8 cellular contexts compared by ENCODE assay signal in genomic region chr6:8707956-8708772, GRCh38.
A peak's percentile ranks its signal among the peaks of the same experiment; 100 is the strongest.
DNase-seq lines count a peak whose midpoint lies in the region; ATAC-seq and TF ChIP-seq lines count a peak whose summit lies in the region.

No MANE protein-coding gene starts in this region.

- H3F3A ChIP-seq in neural progenitor cell (ENCODE audit: low read depth), result peaks cover 10% of the 10 kb centered on the region

- H4K20me1 ChIP-seq in neural progenitor cell (ENCODE audit: low read depth), result no peaks in the 10 kb centered on the region

- H3K9ac ChIP-seq in endodermal cell (ENCODE audit: extremely low read depth, low read length, poor library complexity, severe bottlenecking) (no peak overlapping the region), neural progenitor cell (no peak overlapping the region)

- H3K4me1 Mint-ChIP-seq in endodermal cell (peaks cover 4% of the 10 kb centered on the region), neural progenitor cell (peaks cover 20% of the 10 kb centered on the region)

- H3K36me3 Mint-ChIP-seq in endodermal cell (ENCODE audit: low read depth) (no peaks in the 10 kb centered on the region), neural progenitor cell (no peaks in the 10 kb centered on the region)

- no peaks in the 10 kb centered on the region for H3K79me2 ChIP-seq in neural progenitor cell (ENCODE audit: low read depth)

- WGBS in endodermal cell (ENCODE audit: insufficient coverage in 1 of 2, insufficient read length in 1 of 2), 2 experiments, result 61 to 67% methylated on average over 4 to 7 of the region's 7 CpGs

- ATAC-seq in HG02981 (IDR thresholded peaks at IDR 0.05; ENCODE audit: unreplicated experiment) (no peak), HG02870 (IDR thresholded peaks at IDR 0.05; ENCODE audit: unreplicated experiment) (no peak)

- H3K36me3 ChIP-seq in endodermal cell (ENCODE audit: control insufficient read depth, insufficient read depth, low read length), result no peaks in the 10 kb centered on the region
- no peaks in the 10 kb centered on the region for H3K36me3 ChIP-seq in neural progenitor cell

- TF ChIP-seq CTCF in endodermal cell (conservative IDR thresholded peaks at IDR 0.05) (peak; percentile 67), neural progenitor cell (IDR thresholded peaks at IDR 0.05) (peak; percentile 61)

- no peaks in the 10 kb centered on the region for H3K4me1 ChIP-seq in endodermal cell (ENCODE audit: control insufficient read depth, insufficient read depth, low read length)
- peaks cover 6% of the 10 kb centered on the region for H3K4me1 ChIP-seq in neural progenitor cell

- H3K27me3 Mint-ChIP-seq in endodermal cell (ENCODE audit: insufficient read depth) (no peaks in the 10 kb centered on the region), neural progenitor cell (ENCODE audit: insufficient read depth, low read depth) (no peaks in the 10 kb centered on the region)

- H3K9me3 ChIP-seq in endodermal cell (ENCODE audit: control insufficient read depth, low read length) (no peaks in the 10 kb centered on the region), neural progenitor cell (ENCODE audit: low read depth) (no peaks in the 10 kb centered on the region)

- no peak overlapping the region for H3K4me2 ChIP-seq in neural progenitor cell

- no peak overlapping the region for H3K4me3 Mint-ChIP-seq in endodermal cell
- no peak overlapping the region for H3K4me3 Mint-ChIP-seq in neural progenitor cell

- H3K27ac Mint-ChIP-seq in endodermal cell (no peak overlapping the region), neural progenitor cell (no peak overlapping the region)

- no peak overlapping the region for H2AFZ ChIP-seq in neural progenitor cell (replicated peaks)

- H3K9me3 Mint-ChIP-seq in endodermal cell (no peaks in the 10 kb centered on the region), neural progenitor cell (no peaks in the 10 kb centered on the region)

- H3K27me3 ChIP-seq in endodermal cell (ENCODE audit: control insufficient read depth, insufficient read depth, low read length, poor library complexity, severe bottlenecking), result no peaks in the 10 kb centered on the region
- no peaks in the 10 kb centered on the region for H3K27me3 ChIP-seq in neural progenitor cell

- H3K4me3 ChIP-seq in endodermal cell (ENCODE audit: low read length) (no peak overlapping the region), neural progenitor cell (no peak overlapping the region)

- H3K27ac ChIP-seq in endodermal cell (ENCODE audit: low read depth, low read length), result no peak overlapping the region
- no peak overlapping the region for H3K27ac ChIP-seq in neural progenitor cell

- DNase-seq in NCI-H82 (lab: John Stamatoyannopoulos, UW) (peak; percentile 36), NCI-H82 treated with DMSO at 0.1 percent for 48 hours (lab: John Stamatoyannopoulos, UW; ENCODE audit: unreplicated experiment) (no peak), NCI-H748 (lab: John Stamatoyannopoulos, UW; ENCODE audit: unreplicated experiment) (peak; percentile 87), endodermal cell (peak; percentile 57), neural progenitor cell (ENCODE audit: low spot score) (peak; percentile 44)
- DNase-seq in activated CD8-positive, alpha-beta memory T cell treated with anti-CD3 and anti-CD28 coated beads, Interleukin-2, amount 50 U/mL, for 4 hours, result no peak

Comparison
In these comparisons a context has a peak if more than half of its experiments do, and no peak if none do; other contexts are left out.
1. DNase-seq: peak in NCI-H82 (single experiment), NCI-H748 (single experiment), endodermal cell (single experiment) and neural progenitor cell (single experiment); none in NCI-H82 treated with DMSO at 0.1 percent for 48 hours (single experiment) and activated CD8-positive, alpha-beta memory T cell treated with anti-CD3 and anti-CD28 coated beads, Interleukin-2, amount 50 U/mL, for 4 hours (single experiment).